21 cellular contexts compared by ENCODE assay signal in genomic region chr3:44090036-44090435, GRCh38.
DNase-seq lines count a peak whose midpoint lies in the region; ATAC-seq and TF ChIP-seq lines count a peak whose summit lies in the region.
"Had no signal": no experiment of that assay in that cellular context is flagged by ENCODE, and none has a peak within 500 bp of the region (broad histone marks: within the 10 kb centered on the region; RNA-seq: fewer than 3 reads in every experiment).

No MANE protein-coding gene starts in this region.

- H3K36me3 ChIP-seq in mammary epithelial cell (ENCODE audit: insufficient read depth, low read length), result no peaks in the 10 kb centered on the region
- H3K36me3 ChIP-seq in breast epithelium, result no peaks in the 10 kb centered on the region
- H3K36me3 ChIP-seq in ACC112 (ENCODE audit: insufficient read depth, low read length), result peaks cover 4% of the 10 kb centered on the region; the same call in 1 of the 2 replicates
- H3K36me3 ChIP-seq: BE2C had no signal

- peak; percentile 55; the same call in 2 of the 3 replicates for ATAC-seq in SK-N-SH treated with all-trans-retinoic acid at 6 μM for 48 hours
- ATAC-seq in activated CD8-positive, alpha-beta T cell treated with anti-CD3 and anti-CD28 coated beads for 36 hours, result no peak

- no peaks in the 10 kb centered on the region for H3K9me3 ChIP-seq in mammary epithelial cell (replicated peaks; ENCODE audit: insufficient read depth, low read length)
- no peaks in the 10 kb centered on the region for H3K9me3 ChIP-seq in breast epithelium
- H3K9me3 ChIP-seq: BE2C had no signal

- dilution Hi-C loops in mammary epithelial cell (cut with HindIII; ENCODE audit: low sequenced_read_pairs), result no loop called here

- H3K27me3 ChIP-seq in mammary epithelial cell (ENCODE audit: insufficient read depth, low read length), result no peaks in the 10 kb centered on the region
- no peaks in the 10 kb centered on the region for H3K27me3 ChIP-seq in breast epithelium
- no peaks in the 10 kb centered on the region for H3K27me3 ChIP-seq in ACC112 (ENCODE audit: insufficient read depth, low read length)
- H3K27me3 ChIP-seq: BE2C had no signal

- H3K27me3 Mint-ChIP-seq in HFFc6 (ENCODE audit: insufficient read depth), result no peaks in the 10 kb centered on the region; the same call in 1 of the 2 replicates
- H3K27me3 Mint-ChIP-seq in activated CD8-positive, alpha-beta T cell treated with anti-CD3 and anti-CD28 coated beads for 36 hours, result peaks cover 32% of the 10 kb centered on the region

- no peak for DNase-seq in mammary epithelial cell
- DNase-seq in breast epithelium (ENCODE audit: low spot score in 2 of 2), result no peak
- no peak for DNase-seq in HFFc6
- DNase-seq in SIG-M5 (lab: John Stamatoyannopoulos, UW), result no peak
- no peak for DNase-seq in activated CD8-positive, alpha-beta T cell treated with anti-CD3 and anti-CD28 coated beads for 36 hours
- DNase-seq in G401 (ENCODE audit: low spot score), result no peak
- DNase-seq: 8988T; ACHN; BE2C; C1 segment of cervical spinal cord; CD4-positive, CD25-positive, alpha-beta regulatory T cell; CD8-positive, alpha-beta memory T cell; COR-L47; DMS 273 treated with DMSO at 0.1 percent for 48 hours; DMS53; DND-41; GF-D8; H9; KBM-7 had no signal

- no peak overlapping the region for H3K27ac Mint-ChIP-seq in HFFc6
- no peak overlapping the region for H3K27ac Mint-ChIP-seq in activated CD8-positive, alpha-beta T cell treated with anti-CD3 and anti-CD28 coated beads for 36 hours
- H3K27ac Mint-ChIP-seq: CD4-positive, CD25-positive, alpha-beta regulatory T cell; CD8-positive, alpha-beta memory T cell; H9 had no signal

- TF ChIP-seq CTCF in mammary epithelial cell (conservative IDR thresholded peaks at IDR 0.05 in 1 of 2, IDR thresholded peaks at IDR 0.05 in 1 of 2; ENCODE audit: extremely low read depth in 1 of 2, insufficient read depth in 1 of 2, low read depth in 1 of 2, low read length in 2 of 2) (no peak), breast epithelium (IDR thresholded peaks at IDR 0.05) (no peak), HFFc6 (IDR thresholded peaks at IDR 0.05) (no peak)
- no peak for TF ChIP-seq CTCF in activated CD8-positive, alpha-beta T cell treated with anti-CD3 and anti-CD28 coated beads for 36 hours (IDR thresholded peaks at IDR 0.05)

- no peaks in the 10 kb centered on the region for H4K20me1 ChIP-seq in mammary epithelial cell (ENCODE audit: insufficient read depth, low read length)

- intact Hi-C loops in mammary epithelial cell (cut with micrococcal nuclease), result no loop called here
- intact Hi-C loops in breast epithelium (cut with DNase I; ENCODE audit: low total_unique reads), result no loop called here
- intact Hi-C loops in activated CD8-positive, alpha-beta T cell treated with anti-CD3 and anti-CD28 coated beads for 36 hours (cut with micrococcal nuclease), result no loop called here

- H3K4me3 Mint-ChIP-seq in HFFc6, result peak overlapping the region; percentile 8; the same call in 1 of the 2 replicates
- H3K4me3 Mint-ChIP-seq in activated CD8-positive, alpha-beta T cell treated with anti-CD3 and anti-CD28 coated beads for 36 hours, result no peak overlapping the region
- H3K4me3 Mint-ChIP-seq: CD4-positive, CD25-positive, alpha-beta regulatory T cell; CD8-positive, alpha-beta memory T cell; H9 had no signal

- TF ChIP-seq POLR2A in breast epithelium (IDR thresholded peaks at IDR 0.05), result no peak

- CTCF ChIA-PET in mammary epithelial cell (lab: Charles Lee; ENCODE audit: low non-redundant PET), result no interaction called here
- CTCF ChIA-PET in activated CD8-positive, alpha-beta T cell treated with anti-CD3 and anti-CD28 coated beads for 36 hours (lab: Charles Lee), result no interaction called here

- H2AFZ ChIP-seq in mammary epithelial cell (ENCODE audit: low read depth, low read length) (no peak overlapping the region), ACC112 (ENCODE audit: low read length, unreplicated experiment) (no peak overlapping the region)

- 6% methylated on average over 2 of the region's 2 CpGs for WGBS in mammary epithelial cell (ENCODE audit: low coverage, missing lambda C conversion rate)

- POLR2A ChIA-PET in activated CD8-positive, alpha-beta T cell treated with anti-CD3 and anti-CD28 coated beads for 36 hours (lab: Charles Lee), result no interaction called here

- H3K4me2 ChIP-seq in mammary epithelial cell (ENCODE audit: insufficient read depth, low read depth, low read length), result peak overlapping the region; percentile 40

- no peak overlapping the region for H3K9ac ChIP-seq in mammary epithelial cell (ENCODE audit: insufficient read depth, low read length)

- H3K36me3 Mint-ChIP-seq in HFFc6 (ENCODE audit: low read depth), result peaks cover 5% of the 10 kb centered on the region; the same call in 1 of the 2 replicates
- no peaks in the 10 kb centered on the region for H3K36me3 Mint-ChIP-seq in activated CD8-positive, alpha-beta T cell treated with anti-CD3 and anti-CD28 coated beads for 36 hours (ENCODE audit: low read depth)
- H3K36me3 Mint-ChIP-seq: CD4-positive, CD25-positive, alpha-beta regulatory T cell; CD8-positive, alpha-beta memory T cell had no signal

- peaks cover 35% of the 10 kb centered on the region for H3K4me1 Mint-ChIP-seq in HFFc6 (ENCODE audit: low read depth)
- H3K4me1 Mint-ChIP-seq in activated CD8-positive, alpha-beta T cell treated with anti-CD3 and anti-CD28 coated beads for 36 hours (ENCODE audit: low read depth), result peaks cover 9% of the 10 kb centered on the region
- H3K4me1 Mint-ChIP-seq: CD4-positive, CD25-positive, alpha-beta regulatory T cell; CD8-positive, alpha-beta memory T cell; H9 had no signal

- H3K9me3 Mint-ChIP-seq in HFFc6, result no peaks in the 10 kb centered on the region
- no peaks in the 10 kb centered on the region for H3K9me3 Mint-ChIP-seq in activated CD8-positive, alpha-beta T cell treated with anti-CD3 and anti-CD28 coated beads for 36 hours
- H3K9me3 Mint-ChIP-seq: H9 had no signal

- H3K4me3 ChIP-seq in mammary epithelial cell (replicated peaks in 1 of 3; ENCODE audit: insufficient read depth in 1 of 3, low read depth in 2 of 3, low read length in 3 of 3), result no peak overlapping the region
- H3K4me3 ChIP-seq in breast epithelium, result no peak overlapping the region
- H3K4me3 ChIP-seq in ACC112 (ENCODE audit: low read depth, low read length), result peak overlapping the region; percentile 40

- H3K27ac ChIP-seq in mammary epithelial cell (ENCODE audit: insufficient read depth, low read depth, low read length) (no peak overlapping the region), breast epithelium (no peak overlapping the region), ACC112 (ENCODE audit: low read depth, low read length) (peak overlapping the region; percentile 61)

- in situ Hi-C loops in mammary epithelial cell (cut with MboI; ENCODE audit: low sequenced_read_pairs in 2 of 2) (no loop called here), G401 (cut with HindIII; ENCODE audit: low sequenced_read_pairs) (no loop called here)

- no TSS peak for BruUV-seq in mammary epithelial cell (replicated peaks; lab: Mats Ljungman, UMichigan)

- H3K4me1 ChIP-seq in mammary epithelial cell (ENCODE audit: insufficient read depth, low read length) (peaks cover 9% of the 10 kb centered on the region), breast epithelium (no peaks in the 10 kb centered on the region), ACC112 (ENCODE audit: control insufficient read depth, insufficient read depth, low read length, unreplicated experiment) (peaks cover 24% of the 10 kb centered on the region)
- H3K4me1 ChIP-seq: BE2C had no signal

- no peaks in the 10 kb centered on the region for H3K79me2 ChIP-seq in mammary epithelial cell (ENCODE audit: insufficient read depth, low read length)
- H3K79me2 ChIP-seq in ACC112 (ENCODE audit: control insufficient read depth, insufficient read depth, low read length, unreplicated experiment), result peaks cover 48% of the 10 kb centered on the region

TF ChIP-seq in SK-N-SH treated with all-trans-retinoic acid at 6 μM for 48 hours, 23 proteins besides CTCF, POLR2A, EP300 and RAD21:
- no peak for TF ChIP-seq ZNF8 (CRISPR knock-in tag; IDR thresholded peaks at IDR 0.05)
- TF ChIP-seq PATZ1 (CRISPR knock-in tag; IDR thresholded peaks at IDR 0.05; ENCODE audit: borderline replicate concordance), result no peak
- no peak for TF ChIP-seq ZFP30 (CRISPR knock-in tag; IDR thresholded peaks at IDR 0.05)
- TF ChIP-seq GLIS3 (CRISPR knock-in tag; IDR thresholded peaks at IDR 0.05), result no peak
- TF ChIP-seq OSR1 (CRISPR knock-in tag; IDR thresholded peaks at IDR 0.05), result no peak
